Comparison of ENCODE assay signal across 27 cellular contexts in the genomic region with DNA sequence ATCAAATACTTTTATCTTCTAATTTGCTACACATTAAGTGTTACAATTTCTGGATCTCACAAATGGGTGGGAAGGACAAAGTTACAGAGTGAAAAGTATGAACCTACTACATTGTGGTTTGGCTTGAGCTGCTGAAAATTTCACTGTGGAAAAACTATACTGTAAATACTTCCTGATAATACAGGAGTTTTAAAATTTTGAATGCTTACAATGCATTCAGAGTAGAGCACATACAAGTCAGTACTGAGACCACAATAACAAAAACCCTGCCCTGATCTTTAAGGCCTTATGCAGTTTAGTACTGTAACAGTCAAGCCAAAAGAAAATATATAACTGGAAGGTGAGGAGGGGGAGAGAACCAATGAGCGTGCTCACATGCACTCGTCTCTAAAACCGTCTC. TPM values are rescaled to one million over a fixed set of nuclear protein-coding genes. Genes with fewer than 3 reads are reported as not detected.
DNase-seq lines count a peak whose midpoint lies in the region; ATAC-seq and TF ChIP-seq lines count a peak whose summit lies in the region.
"Had no signal": no experiment of that assay in that cellular context is flagged by ENCODE, and none has a peak within 500 bp of the region (broad histone marks: within the 10 kb centered on the region; RNA-seq: fewer than 3 reads in every experiment).

No MANE protein-coding gene starts in this region.

- H3K4me1 ChIP-seq in naive thymus-derived CD4-positive, alpha-beta T cell (ENCODE audit: control insufficient read depth in 2 of 2, insufficient read depth in 2 of 2, low read length in 2 of 2): peaks cover 5 to 41% of the 10 kb centered on the region in 2 donors
- peaks cover 6 to 28% of the 10 kb centered on the region in 2 donors for H3K4me1 ChIP-seq in adrenal gland (replicated peaks in 1 of 2)

- ATAC-seq in naive thymus-derived CD4-positive, alpha-beta T cell: no peak
- no peak for ATAC-seq in GM19397 (IDR thresholded peaks at IDR 0.05; ENCODE audit: unreplicated experiment)
- ATAC-seq in activated T-helper 17 cell treated with anti-CD3 and anti-CD28 coated beads, Interleukin-2, amount 50 U/mL, for 72 hours (replicated peaks): no peak
- ATAC-seq: A549; effector memory CD8-positive, alpha-beta T cell; esophagus mucosa; gastrocnemius medialis had no signal

- 65 to 85% (median 69%) methylated on average over 3 of the region's 3 CpGs for WGBS in adrenal gland, 4 donors

- TF ChIP-seq POLR2A in adrenal gland (IDR thresholded peaks at IDR 0.05): no peak

- DNase-seq in AG10803 (ENCODE audit: low read depth) (peak; percentile 37), choroid plexus epithelial cell (ENCODE audit: low read depth) (peak; percentile 62), NCI-H82 (lab: John Stamatoyannopoulos, UW) (no peak), adrenal gland (no peak)
- no peak for DNase-seq in naive thymus-derived CD4-positive, alpha-beta T cell
- DNase-seq: activated CD4-positive, alpha-beta T cell treated with anti-CD3 and anti-CD28 coated beads, Interleukin-2, amount 10 ng/mL, durations not matched to agents 24 days and 14 days; activated naive CD8-positive, alpha-beta T cell treated with anti-CD3 and anti-CD28 coated beads for 36 hours; brain microvascular endothelial cell; DMS53; effector memory CD8-positive, alpha-beta T cell; gastrocnemius medialis; GOT3; hypothalamus; left ventricle myocardium inferior; NCI-H1105; NCI-H2029; sigmoid colon; T-helper 1 cell had no signal

- POLR2A ChIA-PET in naive thymus-derived CD4-positive, alpha-beta T cell (lab: Charles Lee): interaction anchor here (1.2 kb wide), 1 partner anchor 16 kb away, joined by 3 read pairs; no protein-coding TSS in a partner anchor

- peaks cover 0 to 13% (median 1%) of the 10 kb centered on the region in 5 donors for H3K36me3 Mint-ChIP-seq in naive thymus-derived CD4-positive, alpha-beta T cell
- peaks cover 6% of the 10 kb centered on the region for H3K36me3 Mint-ChIP-seq in activated T-helper 17 cell treated with anti-CD3 and anti-CD28 coated beads, Interleukin-2, amount 50 U/mL, for 72 hours (ENCODE audit: low read depth)

- no peaks in the 10 kb centered on the region for H3K27me3 ChIP-seq in naive thymus-derived CD4-positive, alpha-beta T cell (ENCODE audit: control insufficient read depth in 2 of 2, insufficient read depth in 2 of 2, low read length in 2 of 2)
- no peaks in the 10 kb centered on the region for H3K27me3 ChIP-seq in adrenal gland
- H3K27me3 ChIP-seq: brain microvascular endothelial cell, gastrocnemius medialis, sigmoid colon, SJSA1 had no signal

- peak overlapping the region in 8 of 9 donors; percentile 54 to 81 (median 71) for H3K27ac Mint-ChIP-seq in naive thymus-derived CD4-positive, alpha-beta T cell
- H3K27ac Mint-ChIP-seq in activated T-helper 17 cell treated with anti-CD3 and anti-CD28 coated beads, Interleukin-2, amount 50 U/mL, for 72 hours: no peak overlapping the region
- H3K27ac Mint-ChIP-seq: activated CD4-positive, alpha-beta T cell treated with anti-CD3 and anti-CD28 coated beads, Interleukin-2, amount 10 ng/mL, durations not matched to agents 24 days and 14 days; activated naive CD8-positive, alpha-beta T cell treated with anti-CD3 and anti-CD28 coated beads for 36 hours; B cell had no signal

- H3K27ac ChIP-seq in KOPT-K1 (ENCODE audit: low read depth, low read length, poor library complexity, severe bottlenecking): peak overlapping the region; percentile 45
- H3K27ac ChIP-seq in naive thymus-derived CD4-positive, alpha-beta T cell (ENCODE audit: low read depth, low read length): no peak overlapping the region
- H3K27ac ChIP-seq in adrenal gland: no peak overlapping the region
- H3K27ac ChIP-seq: brain microvascular endothelial cell, gastrocnemius medialis, HL-60, left ventricle myocardium inferior, SJSA1 had no signal

- no peaks in the 10 kb centered on the region for H3K27me3 Mint-ChIP-seq in naive thymus-derived CD4-positive, alpha-beta T cell
- H3K27me3 Mint-ChIP-seq in activated T-helper 17 cell treated with anti-CD3 and anti-CD28 coated beads, Interleukin-2, amount 50 U/mL, for 72 hours: no peaks in the 10 kb centered on the region
- H3K27me3 Mint-ChIP-seq: activated CD4-positive, alpha-beta T cell treated with anti-CD3 and anti-CD28 coated beads, Interleukin-2, amount 10 ng/mL, durations not matched to agents 24 days and 14 days; activated naive CD8-positive, alpha-beta T cell treated with anti-CD3 and anti-CD28 coated beads for 36 hours; B cell; effector memory CD8-positive, alpha-beta T cell had no signal

- H3K4me3 Mint-ChIP-seq in naive thymus-derived CD4-positive, alpha-beta T cell: peak overlapping the region in 8 of 10 donors; percentile 1 to 53 (median 27)
- no peak overlapping the region for H3K4me3 Mint-ChIP-seq in activated T-helper 17 cell treated with anti-CD3 and anti-CD28 coated beads, Interleukin-2, amount 50 U/mL, for 72 hours
- H3K4me3 Mint-ChIP-seq: activated CD4-positive, alpha-beta T cell treated with anti-CD3 and anti-CD28 coated beads, Interleukin-2, amount 10 ng/mL, durations not matched to agents 24 days and 14 days; activated naive CD8-positive, alpha-beta T cell treated with anti-CD3 and anti-CD28 coated beads for 36 hours; B cell; effector memory CD8-positive, alpha-beta T cell; neural crest cell had no signal

- no peak overlapping the region for H3K4me3 ChIP-seq in AG10803 (ENCODE audit: low read length)
- H3K4me3 ChIP-seq in choroid plexus epithelial cell (ENCODE audit: low read depth, low read length): no peak overlapping the region
- no peak overlapping the region for H3K4me3 ChIP-seq in naive thymus-derived CD4-positive, alpha-beta T cell (ENCODE audit: low read length)
- no peak overlapping the region for H3K4me3 ChIP-seq in adrenal gland
- H3K4me3 ChIP-seq: A549, gastrocnemius medialis, left ventricle myocardium inferior, sigmoid colon, SJSA1 had no signal

- no peaks in the 10 kb centered on the region for H3K9me3 ChIP-seq in KOPT-K1 (ENCODE audit: insufficient read depth, low read length, poor library complexity, severe bottlenecking)
- H3K9me3 ChIP-seq in naive thymus-derived CD4-positive, alpha-beta T cell (ENCODE audit: control insufficient read depth in 2 of 3, low read length in 3 of 3): no peaks in the 10 kb centered on the region
- no peaks in the 10 kb centered on the region for H3K9me3 ChIP-seq in adrenal gland (replicated peaks in 1 of 3)
- H3K9me3 ChIP-seq: A549, gastrocnemius medialis, left ventricle myocardium inferior, sigmoid colon, SJSA1 had no signal

- intact Hi-C loops in naive thymus-derived CD4-positive, alpha-beta T cell (cut with micrococcal nuclease): no loop called here
- intact Hi-C loops in adrenal gland (cut with DNase I): no loop called here

- CTCF ChIA-PET in naive thymus-derived CD4-positive, alpha-beta T cell (lab: Charles Lee): interaction anchor here (0.6 to 2.1 kb wide), 3 partner anchors 24 to 86 kb away, joined by 3 to 7 read pairs (median 3); no protein-coding TSS in a partner anchor

- TF ChIP-seq CTCF in AG10803 (conservative IDR thresholded peaks at IDR 0.05; ENCODE audit: low read length) (no peak), choroid plexus epithelial cell (conservative IDR thresholded peaks at IDR 0.05; ENCODE audit: low read depth, low read length) (no peak), adrenal gland (IDR thresholded peaks at IDR 0.05) (no peak)

- peaks cover 24 to 92% (median 81%) of the 10 kb centered on the region in 7 donors for H3K4me1 Mint-ChIP-seq in naive thymus-derived CD4-positive, alpha-beta T cell
- H3K4me1 Mint-ChIP-seq in activated T-helper 17 cell treated with anti-CD3 and anti-CD28 coated beads, Interleukin-2, amount 50 U/mL, for 72 hours: peaks cover 22% of the 10 kb centered on the region

- H3K9me3 Mint-ChIP-seq in naive thymus-derived CD4-positive, alpha-beta T cell: peaks cover 0 to 3% (median 0%) of the 10 kb centered on the region in 11 donors
- no peaks in the 10 kb centered on the region for H3K9me3 Mint-ChIP-seq in activated T-helper 17 cell treated with anti-CD3 and anti-CD28 coated beads, Interleukin-2, amount 50 U/mL, for 72 hours
- H3K9me3 Mint-ChIP-seq: activated CD4-positive, alpha-beta T cell treated with anti-CD3 and anti-CD28 coated beads, Interleukin-2, amount 10 ng/mL, durations not matched to agents 24 days and 14 days; activated naive CD8-positive, alpha-beta T cell treated with anti-CD3 and anti-CD28 coated beads for 36 hours; effector memory CD8-positive, alpha-beta T cell; neural crest cell had no signal

- H3K36me3 ChIP-seq in KOPT-K1 (ENCODE audit: insufficient read depth, low read length) (no peaks in the 10 kb centered on the region), adrenal gland (replicated peaks in 1 of 2) (no peaks in the 10 kb centered on the region)
- H3K36me3 ChIP-seq in naive thymus-derived CD4-positive, alpha-beta T cell (ENCODE audit: control insufficient read depth in 2 of 3, insufficient read depth in 3 of 3, low read length in 3 of 3): no peaks in the 10 kb centered on the region
- H3K36me3 ChIP-seq: brain microvascular endothelial cell, gastrocnemius medialis, sigmoid colon, SJSA1 had no signal

RNA-seq across cellular contexts. Expression of a gene that starts 58.2 kb away (rescaled TPM):
- total RNA-seq in naive thymus-derived CD4-positive, alpha-beta T cell: 10 to 100 TPM; 21.9 to 39.5 (median 30.9) TPM
- polyA plus RNA-seq in naive thymus-derived CD4-positive, alpha-beta T cell: 10 to 100 TPM; 14.5 to 14.9 TPM
- total RNA-seq in activated T-helper 17 cell treated with anti-CD3 and anti-CD28 coated beads, Interleukin-2, amount 50 U/mL, for 72 hours: 10 to 100 TPM; 28.1 to 31.5 TPM
- 10 to 100 TPM; 12.1 to 41.7 (median 28.5) TPM for total RNA-seq in adrenal gland
- 10 to 100 TPM; 13.0 to 31.9 (median 13.5) TPM for polyA plus RNA-seq in adrenal gland

Comparison
In these comparisons a context has a peak if more than half of its experiments do, and no peak if none do; other contexts are left out.
1. DNase-seq: peak in AG10803 (single experiment) and choroid plexus epithelial cell (single experiment); none in naive thymus-derived CD4-positive, alpha-beta T cell (0 of 9), NCI-H82 (single experiment) and adrenal gland (0 of 7).